1 cellular context compared by ENCODE assay signal in the genomic region with DNA sequence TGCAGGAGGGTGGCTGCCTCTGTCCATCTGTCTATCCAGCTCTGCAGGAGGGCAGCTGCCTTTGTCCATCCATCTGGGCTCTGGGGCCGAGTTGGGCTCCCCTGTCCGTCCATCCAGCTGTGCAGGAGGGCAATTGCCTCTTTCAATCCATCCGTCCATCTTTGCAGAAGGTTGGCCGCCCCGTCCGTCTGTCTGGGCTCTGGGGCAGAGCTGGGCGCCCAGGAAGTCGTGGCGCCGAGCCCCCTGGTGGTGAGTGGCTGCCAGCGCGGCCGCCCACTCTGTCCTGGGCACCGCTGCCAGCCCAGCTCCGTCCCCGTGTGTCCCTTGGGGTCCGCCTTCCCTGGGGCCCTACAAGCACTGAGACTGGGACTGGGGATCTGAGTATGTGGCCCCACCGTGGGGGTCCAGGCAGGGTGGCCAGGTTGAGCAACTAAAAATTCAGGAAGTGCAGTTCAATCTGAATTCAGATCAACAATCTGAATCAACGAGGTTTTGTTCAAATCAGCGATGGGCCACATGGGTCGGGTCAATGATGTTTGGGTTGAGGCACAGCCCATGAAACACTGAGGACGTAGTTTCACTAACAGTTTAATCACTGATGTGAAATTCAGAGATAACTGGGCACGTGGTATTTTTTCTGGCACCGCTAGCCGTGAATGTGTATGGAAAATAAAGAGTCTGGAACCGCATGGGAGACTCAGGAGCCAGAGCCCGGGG.
TF ChIP-seq lines count a peak whose summit lies in the region.

No MANE protein-coding gene starts in this region.

TF ChIP-seq in K562, 482 proteins besides CTCF, POLR2A, EP300 and RAD21 (continued from another document):
- TF ChIP-seq, protein P1, sequence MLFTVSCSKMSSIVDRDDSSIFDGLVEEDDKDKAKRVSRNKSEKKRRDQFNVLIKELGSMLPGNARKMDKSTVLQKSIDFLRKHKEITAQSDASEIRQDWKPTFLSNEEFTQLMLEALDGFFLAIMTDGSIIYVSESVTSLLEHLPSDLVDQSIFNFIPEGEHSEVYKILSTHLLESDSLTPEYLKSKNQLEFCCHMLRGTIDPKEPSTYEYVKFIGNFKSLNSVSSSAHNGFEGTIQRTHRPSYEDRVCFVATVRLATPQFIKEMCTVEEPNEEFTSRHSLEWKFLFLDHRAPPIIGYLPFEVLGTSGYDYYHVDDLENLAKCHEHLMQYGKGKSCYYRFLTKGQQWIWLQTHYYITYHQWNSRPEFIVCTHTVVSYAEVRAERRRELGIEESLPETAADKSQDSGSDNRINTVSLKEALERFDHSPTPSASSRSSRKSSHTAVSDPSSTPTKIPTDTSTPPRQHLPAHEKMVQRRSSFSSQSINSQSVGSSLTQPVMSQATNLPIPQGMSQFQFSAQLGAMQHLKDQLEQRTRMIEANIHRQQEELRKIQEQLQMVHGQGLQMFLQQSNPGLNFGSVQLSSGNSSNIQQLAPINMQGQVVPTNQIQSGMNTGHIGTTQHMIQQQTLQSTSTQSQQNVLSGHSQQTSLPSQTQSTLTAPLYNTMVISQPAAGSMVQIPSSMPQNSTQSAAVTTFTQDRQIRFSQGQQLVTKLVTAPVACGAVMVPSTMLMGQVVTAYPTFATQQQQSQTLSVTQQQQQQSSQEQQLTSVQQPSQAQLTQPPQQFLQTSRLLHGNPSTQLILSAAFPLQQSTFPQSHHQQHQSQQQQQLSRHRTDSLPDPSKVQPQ (CRISPR knock-in tag; IDR thresholded peaks at IDR 0.05; ENCODE audit: borderline replicate concordance) = no peak
- no peak for TF ChIP-seq SLC30A9 (CRISPR knock-in tag; IDR thresholded peaks at IDR 0.05)
- TF ChIP-seq, protein P2, sequence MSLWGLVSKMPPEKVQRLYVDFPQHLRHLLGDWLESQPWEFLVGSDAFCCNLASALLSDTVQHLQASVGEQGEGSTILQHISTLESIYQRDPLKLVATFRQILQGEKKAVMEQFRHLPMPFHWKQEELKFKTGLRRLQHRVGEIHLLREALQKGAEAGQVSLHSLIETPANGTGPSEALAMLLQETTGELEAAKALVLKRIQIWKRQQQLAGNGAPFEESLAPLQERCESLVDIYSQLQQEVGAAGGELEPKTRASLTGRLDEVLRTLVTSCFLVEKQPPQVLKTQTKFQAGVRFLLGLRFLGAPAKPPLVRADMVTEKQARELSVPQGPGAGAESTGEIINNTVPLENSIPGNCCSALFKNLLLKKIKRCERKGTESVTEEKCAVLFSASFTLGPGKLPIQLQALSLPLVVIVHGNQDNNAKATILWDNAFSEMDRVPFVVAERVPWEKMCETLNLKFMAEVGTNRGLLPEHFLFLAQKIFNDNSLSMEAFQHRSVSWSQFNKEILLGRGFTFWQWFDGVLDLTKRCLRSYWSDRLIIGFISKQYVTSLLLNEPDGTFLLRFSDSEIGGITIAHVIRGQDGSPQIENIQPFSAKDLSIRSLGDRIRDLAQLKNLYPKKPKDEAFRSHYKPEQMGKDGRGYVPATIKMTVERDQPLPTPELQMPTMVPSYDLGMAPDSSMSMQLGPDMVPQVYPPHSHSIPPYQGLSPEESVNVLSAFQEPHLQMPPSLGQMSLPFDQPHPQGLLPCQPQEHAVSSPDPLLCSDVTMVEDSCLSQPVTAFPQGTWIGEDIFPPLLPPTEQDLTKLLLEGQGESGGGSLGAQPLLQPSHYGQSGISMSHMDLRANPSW (CRISPR knock-in tag; IDR thresholded peaks at IDR 0.05) = no peak
- TF ChIP-seq ESRRB (CRISPR knock-in tag; IDR thresholded peaks at IDR 0.05; ENCODE audit: borderline replicate concordance) = no peak
- TF ChIP-seq FOSL1 (tag; conservative IDR thresholded peaks at IDR 0.05) = no peak
